ENCODE assay signal across 28 cellular contexts in genomic region chr4:75194180-75194579, GRCh38.
"Had no signal": no experiment of that assay in that cellular context is flagged by ENCODE, and none has a peak within 500 bp of the region (broad histone marks: within the 10 kb centered on the region; RNA-seq: fewer than 3 reads in every experiment).

No MANE protein-coding gene starts in this region.

- H3K27me3 ChIP-seq: hepatocyte, neutrophil, ovary, right atrium auricular region, right lobe of liver, suprapubic skin, tibial artery, upper lobe of right lung had no signal

- DNase-seq: heart right ventricle; islet precursor cell; kidney glomerular epithelial cell; left cardiac atrium; lower lobe of right lung; mammary epithelial cell; mesenchymal stem cell; natural killer cell; ovary; right lobe of liver; stimulated activated CD4-positive, alpha-beta T cell treated with anti-CD3 and anti-CD28 coated beads, Interleukin-12 subunit alpha, Interleukin-12 subunit beta, amount 100 ng/mL, for 4 hours; stimulated activated CD4-positive, alpha-beta T cell treated with anti-CD3 and anti-CD28 coated beads, Interleukin-15, amount 100 ng/mL, for 24 hours; stimulated activated CD4-positive, alpha-beta T cell treated with anti-CD3 and anti-CD28 coated beads, Interleukin-2, amount 100 ng/mL, for 24 hours; stimulated activated CD4-positive, alpha-beta T cell treated with anti-CD3 and anti-CD28 coated beads, Interleukin-4, amount 100 ng/mL, for 1 hour; stimulated activated naive CD4-positive, alpha-beta T cell; tibial artery; trophoblast cell; upper lobe of right lung had no signal

- ATAC-seq: heart right ventricle, left cardiac atrium, left lobe of liver, lower lobe of right lung, natural killer cell, upper lobe of right lung had no signal

- H3K9me3 ChIP-seq: neutrophil, ovary, right atrium auricular region, right lobe of liver, suprapubic skin, thoracic aorta, tibial artery, upper lobe of right lung had no signal

- H3K4me1 Mint-ChIP-seq: natural killer cell had no signal

- H3K4me1 ChIP-seq: heart right ventricle, lower lobe of right lung, right atrium auricular region, right lobe of liver, suprapubic skin, upper lobe of right lung had no signal

- H3K36me3 Mint-ChIP-seq: natural killer cell had no signal

- H3K36me3 ChIP-seq: heart right ventricle, lower lobe of right lung, neutrophil, ovary, right atrium auricular region, right lobe of liver, suprapubic skin, thoracic aorta, tibial artery, upper lobe of right lung had no signal

- H3K27me3 Mint-ChIP-seq: stimulated activated naive CD8-positive, alpha-beta T cell treated with anti-CD3 and anti-CD28 coated beads, Interleukin-15, Interleukin-2, amounts not matched to agents 100 ng/mL and 50 ng/mL, for 24 hours had no signal

- H3K27ac Mint-ChIP-seq: natural killer cell; progenitor cell of endocrine pancreas; stimulated activated naive CD8-positive, alpha-beta T cell treated with anti-CD3 and anti-CD28 coated beads, Interleukin-15, Interleukin-2, amounts not matched to agents 100 ng/mL and 50 ng/mL, for 24 hours had no signal

- H3K4me3 Mint-ChIP-seq: natural killer cell; stimulated activated naive CD8-positive, alpha-beta T cell treated with anti-CD3 and anti-CD28 coated beads, Interleukin-15, Interleukin-2, amounts not matched to agents 100 ng/mL and 50 ng/mL, for 24 hours had no signal

- FAIRE-seq: urothelium cell line had no signal

- H3K27ac ChIP-seq: heart right ventricle, hepatocyte, lower lobe of right lung, neutrophil, ovary, right atrium auricular region, right lobe of liver, skin epidermis, suprapubic skin, thoracic aorta, tibial artery, upper lobe of right lung had no signal

- H3K4me3 ChIP-seq: heart right ventricle, hepatocyte, lower lobe of right lung, ovary, right atrium auricular region, right lobe of liver, skin epidermis, suprapubic skin, thoracic aorta, tibial artery, upper lobe of right lung had no signal
